Comparison of ENCODE assay signal across 38 cellular contexts in the genomic region with DNA sequence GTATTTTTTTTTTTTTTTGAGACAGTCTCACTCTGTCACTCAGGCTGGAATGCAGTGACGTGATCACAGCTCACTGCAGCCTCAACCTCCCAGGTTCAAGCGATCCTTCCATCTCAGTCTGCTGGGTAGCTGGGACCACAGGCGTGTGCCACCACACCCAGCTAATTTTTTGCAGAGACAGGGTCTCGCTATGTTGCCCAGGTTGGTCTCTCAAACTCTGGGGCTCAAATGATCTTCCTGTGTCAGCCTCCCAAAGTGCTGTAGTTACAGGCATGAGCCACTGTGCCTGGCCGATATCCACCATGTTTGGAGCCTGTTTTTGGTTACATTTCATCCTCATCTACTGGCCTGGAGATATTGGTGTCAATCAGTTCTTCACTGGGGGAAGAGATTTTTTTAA.
DNase-seq lines count a peak whose midpoint lies in the region; ATAC-seq, FAIRE-seq and TF ChIP-seq lines count a peak whose summit lies in the region.
"Had no signal": no experiment of that assay in that cellular context is flagged by ENCODE, and none has a peak within 500 bp of the region (broad histone marks: within the 10 kb centered on the region; RNA-seq: fewer than 3 reads in every experiment).

No MANE protein-coding gene starts in this region.

- FAIRE-seq in A549 (lab: Jason Lieb, UNC) (no peak), H1 (lab: Jason Lieb, UNC) (no peak)
- FAIRE-seq: bronchial epithelial cell, GM19239, H54, HTR-8/SVneo, islet of Langerhans, small intestine had no signal

- H3K9ac ChIP-seq in HUES6 (ENCODE audit: low read length) (peak overlapping the region; percentile 43), H1 (replicated peaks in 1 of 4; ENCODE audit: extremely low read depth in 1 of 4, low read depth in 3 of 4, low read length in 3 of 4) (no peak overlapping the region)

- H3K4me1 ChIP-seq in A549 (peaks cover 61% of the 10 kb centered on the region), HUES6 (ENCODE audit: control insufficient read depth, insufficient read depth, low read length) (peaks cover 76% of the 10 kb centered on the region), H1 (replicated peaks in 1 of 4; ENCODE audit: control insufficient read depth in 3 of 4, insufficient read depth in 4 of 4, low read length in 3 of 4) (peaks cover 27 to 46% (median 40%) of the 10 kb centered on the region in 4 experiments), sigmoid colon (peaks cover 0 to 92% (median 75%) of the 10 kb centered on the region in 4 donors)

- H4K8ac ChIP-seq in H1 (ENCODE audit: extremely low read depth, insufficient read depth, low read length) = peak overlapping the region; percentile 19; the same call in 1 of the 2 replicates

- H3K14ac ChIP-seq in H1 (ENCODE audit: insufficient read length) = no peak overlapping the region

- no peak for TF ChIP-seq RAD21 in A549 (conservative IDR thresholded peaks at IDR 0.05 in 1 of 2, IDR thresholded peaks at IDR 0.05 in 1 of 2)
- no peak for TF ChIP-seq RAD21 in H1 (IDR thresholded peaks at IDR 0.05 in 1 of 2, conservative IDR thresholded peaks at IDR 0.05 in 1 of 2; ENCODE audit: low read depth in 2 of 2, low read length in 2 of 2)

- no peak overlapping the region for H3K4ac ChIP-seq in H1 (replicated peaks; ENCODE audit: insufficient read length, low read depth, low read length)

- no peak overlapping the region for H3K4me2 ChIP-seq in A549
- H3K4me2 ChIP-seq in H1 (ENCODE audit: insufficient read depth in 1 of 2, low read depth in 2 of 2, low read length in 2 of 2) = no peak overlapping the region

- H2BK12ac ChIP-seq in H1 (ENCODE audit: low read depth, low read length) = peak overlapping the region; percentile 7; the same call in 1 of the 2 replicates

- no peak overlapping the region for H2AFZ ChIP-seq in H1 (ENCODE audit: low read length)

- H2AK5ac ChIP-seq in H1 (ENCODE audit: low read depth, low read length) = peak overlapping the region; percentile 29; the same call in 1 of the 2 replicates

- peak overlapping the region; percentile 100; the same call in 1 of the 2 replicates for H2BK5ac ChIP-seq in H1 (ENCODE audit: low read depth, low read length)

- H3K36me3 ChIP-seq in HUES6 (ENCODE audit: control insufficient read depth, insufficient read depth, low read length) = peaks cover 7% of the 10 kb centered on the region; the same call in 1 of the 2 replicates
- H3K36me3 ChIP-seq in H1 (ENCODE audit: control insufficient read depth in 2 of 4, insufficient read depth in 4 of 4, low read length in 3 of 4) = no peaks in the 10 kb centered on the region
- no peaks in the 10 kb centered on the region for H3K36me3 ChIP-seq in sigmoid colon
- H3K36me3 ChIP-seq: colonic mucosa, prostate gland, vagina had no signal

- peak overlapping the region; percentile 17 to 73; a peak in 3 of 6 replicates for H3K27ac ChIP-seq in A549
- H3K27ac ChIP-seq in HUES6 (ENCODE audit: low read depth, low read length) = peak overlapping the region; percentile 92; the same call in 1 of the 2 replicates
- no peak overlapping the region for H3K27ac ChIP-seq in H1 (ENCODE audit: low read depth, low read length)
- H3K27ac ChIP-seq in sigmoid colon = peak overlapping the region in 3 of 4 donors; percentile 82 to 93 (median 86)
- H3K27ac ChIP-seq: colonic mucosa, left lung, prostate gland, vagina had no signal

- no peak for ATAC-seq in A549
- ATAC-seq: left lung; naive thymus-derived CD8-positive, alpha-beta T cell; Panc1; stimulated activated naive CD8-positive, alpha-beta T cell treated with anti-CD3 and anti-CD28 coated beads, Interleukin-15, Interleukin-2, amounts not matched to agents 100 U/mL and 50 U/mL, for 24 hours had no signal

- H3K4me3 ChIP-seq in A549 (no peak overlapping the region), HUES6 (ENCODE audit: low read depth, low read length) (no peak overlapping the region), H1 (ENCODE audit: extremely low read depth in 1 of 4, insufficient read depth in 2 of 4, low read depth in 3 of 4, low read length in 4 of 4) (no peak overlapping the region), sigmoid colon (no peak overlapping the region)
- H3K4me3 ChIP-seq: colonic mucosa, left lung, prostate gland, vagina had no signal

- 0 out of 2 replicates have a peak overlapping the region, but pooled peaks have one; percentile 62 for H3K18ac ChIP-seq in H1 (ENCODE audit: extremely low read depth, low read length)

- TF ChIP-seq CTCF in A549 (IDR thresholded peaks at IDR 0.05) (no peak), H1 (IDR thresholded peaks at IDR 0.05; ENCODE audit: control extremely low read depth in 1 of 3, insufficient read depth in 1 of 3, low read depth in 1 of 3, low read length in 3 of 3) (no peak), sigmoid colon (IDR thresholded peaks at IDR 0.05) (no peak)

- TF ChIP-seq EP300 in A549 (IDR thresholded peaks at IDR 0.05) (no peak), H1 (IDR thresholded peaks at IDR 0.05; ENCODE audit: borderline replicate concordance in 1 of 2, low read depth in 2 of 2, low read length in 2 of 2) (no peak), sigmoid colon (IDR thresholded peaks at IDR 0.05) (no peak)

- peaks cover 2 to 5% of the 10 kb centered on the region in 2 experiments for H4K20me1 ChIP-seq in H1 (replicated peaks in 1 of 2; ENCODE audit: control insufficient read depth in 1 of 2, insufficient read depth in 2 of 2, low read length in 2 of 2)

- intact Hi-C loops in sigmoid colon (cut with DNase I) = no loop called here

- 92% methylated on average over 5 of the region's 5 CpGs for WGBS in A549 (ENCODE audit: missing lambda C conversion rate)
- 89% methylated on average over 5 of the region's 5 CpGs; no CpG with 5 or more reads in 1 of the 2 experiments for WGBS in H1 (ENCODE audit: extremely low coverage in 1 of 2, insufficient coverage in 1 of 2, insufficient read length in 1 of 2, insufficient replicate concordance in 2 of 2, low coverage in 1 of 2, low lambda C conversion rate in 2 of 2, missing lambda C conversion rate in 1 of 2), 2 experiments
- WGBS in sigmoid colon, 2 donors = 96 to 98% methylated on average over 5 of the region's 5 CpGs

- no peak overlapping the region for H2BK120ac ChIP-seq in H1 (replicated peaks; ENCODE audit: low read depth, low read length)

- H3K23me2 ChIP-seq in H1 (ENCODE audit: low read depth, low read length) = no peaks in the 10 kb centered on the region; the same call in 1 of the 2 replicates

- H3K9me3 ChIP-seq in A549 (peaks cover 5% of the 10 kb centered on the region; the same call in 1 of the 3 replicates), HUES6 (ENCODE audit: control insufficient read depth, insufficient read depth, low read depth, low read length) (peaks cover 3% of the 10 kb centered on the region; the same call in 1 of the 2 replicates), H1 (ENCODE audit: insufficient read depth in 2 of 2, low read depth in 1 of 2, low read length in 1 of 2) (no peaks in the 10 kb centered on the region), sigmoid colon (no peaks in the 10 kb centered on the region)
- H3K9me3 ChIP-seq: BE2C, colonic mucosa, left lung, prostate gland, vagina had no signal

- H3K79me2 ChIP-seq in H1 (ENCODE audit: control insufficient read depth in 1 of 2, insufficient read depth in 2 of 2, low read length in 2 of 2) = peaks cover 0 to 62% of the 10 kb centered on the region in 2 experiments; a peak in 3 of 4 replicates

- DNase-seq in A549 (ENCODE audit: low read depth in 1 of 2, low spot score in 1 of 2) = no peak
- no peak for DNase-seq in H1 (ENCODE audit: low read depth in 1 of 2, low spot score in 2 of 2)
- peak; percentile 28 for DNase-seq in sigmoid colon
- no peak for DNase-seq in activated gamma-delta T cell treated with Interleukin-2 at 50 U/mL for 16 hours
- DNase-seq in globus pallidus (ENCODE audit: low spot score) = no peak
- DNase-seq in activated CD4-positive, alpha-beta T cell treated with anti-CD3 and anti-CD28 coated beads, Interleukin-2, amount 50 U/mL, for 48 hours = no peak
- no peak for DNase-seq in NCI-H345 treated with DMSO at 0.1 percent for 48 hours (lab: John Stamatoyannopoulos, UW; ENCODE audit: unreplicated experiment)
- DNase-seq: ACHN; activated CD4-positive, alpha-beta T cell treated with anti-CD3 and anti-CD28 coated beads, Interleukin-2, amount 10 ng/mL, durations not matched to agents 24 days and 14 days; BE2C; CD8-positive, alpha-beta memory T cell; colonic mucosa; effector CD4-positive, alpha-beta T cell; KBM-7; left lung; midbrain; naive thymus-derived CD8-positive, alpha-beta T cell; NCI-H1105; NCI-H1930; NCI-H2171 treated with DMSO at 0.1 percent for 48 hours; NCI-H524 treated with DMSO at 0.1 percent for 48 hours; NK-92 treated with Interleukin-12 subunit alpha and Interleukin-12 subunit beta, amount 100 ng/mL, for 24 hours; occipital lobe; SHP77 treated with DMSO at 0.1 percent for 48 hours; small intestine; stimulated activated CD4-positive, alpha-beta T cell treated with anti-CD3 and anti-CD28 coated beads, Interleukin-2, amount 100 ng/mL, for 24 hours; stimulated activated naive CD8-positive, alpha-beta T cell treated with anti-CD3 and anti-CD28 coated beads, Interleukin-15, Interleukin-2, amounts not matched to agents 100 U/mL and 50 U/mL, for 24 hours; SW 1271; T-helper 9 cell had no signal

- H2BK20ac ChIP-seq in H1 (ENCODE audit: low read length) = peak overlapping the region; percentile 29; the same call in 1 of the 2 replicates

- no peak overlapping the region for H2BK15ac ChIP-seq in H1 (ENCODE audit: low read length)

- no peak for TF ChIP-seq POLR2A in A549 (IDR thresholded peaks at IDR 0.05; ENCODE audit: low read length)
- no peak for TF ChIP-seq POLR2A in H1 (IDR thresholded peaks at IDR 0.05; ENCODE audit: control extremely low read depth in 1 of 2, low read depth in 2 of 2, low read length in 2 of 2)
- TF ChIP-seq POLR2A in sigmoid colon (IDR thresholded peaks at IDR 0.05) = no peak

- CTCF ChIA-PET in A549 (lab: Yijun Ruan, JAX) = interaction anchor here (1.2 kb wide), 1 partner anchor 298 kb away, joined by 6 read pairs; no protein-coding TSS in a partner anchor
- CTCF ChIA-PET in H1 (lab: Charles Lee; ENCODE audit: partially characterized antibody) = no interaction called here

- no peak overlapping the region for H3K23ac ChIP-seq in H1 (ENCODE audit: insufficient read length)

- peaks cover 11% of the 10 kb centered on the region for H3K79me1 ChIP-seq in H1 (ENCODE audit: low read depth, low read length)

- H3K27me3 ChIP-seq in HUES6 (ENCODE audit: control insufficient read depth, insufficient read depth, low read length) (no peaks in the 10 kb centered on the region), H1 (replicated peaks in 1 of 4; ENCODE audit: control insufficient read depth in 3 of 4, extremely low read depth in 1 of 4, insufficient read depth in 3 of 4, low read length in 3 of 4) (no peaks in the 10 kb centered on the region; a peak in 1 of 7 replicates), sigmoid colon (no peaks in the 10 kb centered on the region)
- H3K27me3 ChIP-seq: BE2C, colonic mucosa, left lung, vagina had no signal

- POLR2A ChIA-PET in A549 (lab: Yijun Ruan, JAX) (no interaction called here), H1 (lab: Charles Lee; ENCODE audit: partially characterized antibody) (no interaction called here)

- H4K91ac ChIP-seq in H1 (replicated peaks; ENCODE audit: insufficient read length, low read length) = peak overlapping the region; percentile 3

- no peak overlapping the region for H4K5ac ChIP-seq in H1 (ENCODE audit: insufficient read length, low read depth, low read length)

- H3K56ac ChIP-seq in H1 (replicated peaks; ENCODE audit: insufficient read length, low read depth, low read length) = no peak overlapping the region
